Comparison of ENCODE assay signal across 8 cellular contexts in genomic region chr14:105397350-105397931, GRCh38. TPM values are rescaled to one million over a fixed set of nuclear protein-coding genes. Genes with fewer than 3 reads are reported as not detected.
DNase-seq lines count a peak whose midpoint lies in the region; ATAC-seq, FAIRE-seq and TF ChIP-seq lines count a peak whose summit lies in the region.

No MANE protein-coding gene starts in this region.

- H3K27me3 Mint-ChIP-seq in naive B cell = no peaks in the 10 kb centered on the region

- H3K36me3 Mint-ChIP-seq in naive B cell = peaks cover 11 to 14% of the 10 kb centered on the region in 2 donors

- H2AFZ ChIP-seq in ACC112 (ENCODE audit: low read length, unreplicated experiment) = peak overlapping the region; percentile 89

- DNase-seq in LNCaP clone FGC (ENCODE audit: low read depth) = no peak
- no peak for DNase-seq in naive B cell
- no peak for DNase-seq in NCI-H1048 (lab: John Stamatoyannopoulos, UW)
- DNase-seq in stimulated activated CD4-positive, alpha-beta T cell treated with anti-CD3 and anti-CD28 coated beads, Interleukin-2, amount 100 ng/mL, for 24 hours = no peak
- DNase-seq in H54 (ENCODE audit: insufficient read length, low spot score) = no peak
- DNase-seq in kidney glomerular epithelial cell (lab: John Stamatoyannopoulos, UW) = no peak

- ATAC-seq in naive B cell (ENCODE audit: low read depth in 2 of 2) = no peak

- H3K27ac Mint-ChIP-seq in naive B cell = peak overlapping the region in 5 of 6 donors; percentile 52 to 94 (median 83)

- H3K79me2 ChIP-seq in ACC112 (ENCODE audit: control insufficient read depth, insufficient read depth, low read length, unreplicated experiment) = peaks cover 19% of the 10 kb centered on the region

- H3K9me3 Mint-ChIP-seq in naive B cell = no peaks in the 10 kb centered on the region

- H3K4me1 Mint-ChIP-seq in naive B cell = peaks cover 13 to 22% (median 21%) of the 10 kb centered on the region in 3 donors

- H3K36me3 ChIP-seq in ACC112 (ENCODE audit: insufficient read depth, low read length) = peaks cover 20% of the 10 kb centered on the region

- H3K27ac ChIP-seq in ACC112 (ENCODE audit: low read depth, low read length) = peak overlapping the region; percentile 74
- peak overlapping the region; percentile 85 for H3K27ac ChIP-seq in cingulate gyrus (ENCODE audit: low read depth, low read length)

- TF ChIP-seq CTCF in LNCaP clone FGC (IDR thresholded peaks at IDR 0.05; ENCODE audit: control insufficient read depth, extremely low read depth, insufficient read depth) = no peak

- no peaks in the 10 kb centered on the region for H3K27me3 ChIP-seq in ACC112 (ENCODE audit: insufficient read depth, low read length)

- H3K4me3 ChIP-seq in ACC112 (ENCODE audit: low read depth, low read length) (peak overlapping the region; percentile 99), LNCaP clone FGC (ENCODE audit: low read depth, low read length) (peak overlapping the region; percentile 90)

- FAIRE-seq in H54 (lab: Jason Lieb, UNC) = no peak

- peak overlapping the region; percentile 80 to 90 (median 84) for H3K4me3 Mint-ChIP-seq in naive B cell

- peaks cover 8% of the 10 kb centered on the region for H3K4me1 ChIP-seq in ACC112 (ENCODE audit: control insufficient read depth, insufficient read depth, low read length, unreplicated experiment)

- no peak for TF ChIP-seq POLR2A in H54 (IDR thresholded peaks at IDR 0.05; ENCODE audit: low read depth, low read length)

RNA-seq across cellular contexts. Expression of gene TEX22, which starts 0.9 kb away (rescaled TPM):
- under 1 TPM in 3 of 6 donors, not detected in 3; 0.21 to 0.77 (median 0.65) TPM for polyA plus RNA-seq in naive B cell (ENCODE audit: low read depth in 6 of 6)

RNA-seq across cellular contexts. Expression of gene MTA1, which starts 22.2 kb away (rescaled TPM):
- 1 to 10 TPM; 3.3 to 6.3 (median 4.7) TPM for polyA plus RNA-seq in naive B cell (ENCODE audit: low read depth in 6 of 6)
